21 cellular contexts compared by ENCODE assay signal in the genomic region with DNA sequence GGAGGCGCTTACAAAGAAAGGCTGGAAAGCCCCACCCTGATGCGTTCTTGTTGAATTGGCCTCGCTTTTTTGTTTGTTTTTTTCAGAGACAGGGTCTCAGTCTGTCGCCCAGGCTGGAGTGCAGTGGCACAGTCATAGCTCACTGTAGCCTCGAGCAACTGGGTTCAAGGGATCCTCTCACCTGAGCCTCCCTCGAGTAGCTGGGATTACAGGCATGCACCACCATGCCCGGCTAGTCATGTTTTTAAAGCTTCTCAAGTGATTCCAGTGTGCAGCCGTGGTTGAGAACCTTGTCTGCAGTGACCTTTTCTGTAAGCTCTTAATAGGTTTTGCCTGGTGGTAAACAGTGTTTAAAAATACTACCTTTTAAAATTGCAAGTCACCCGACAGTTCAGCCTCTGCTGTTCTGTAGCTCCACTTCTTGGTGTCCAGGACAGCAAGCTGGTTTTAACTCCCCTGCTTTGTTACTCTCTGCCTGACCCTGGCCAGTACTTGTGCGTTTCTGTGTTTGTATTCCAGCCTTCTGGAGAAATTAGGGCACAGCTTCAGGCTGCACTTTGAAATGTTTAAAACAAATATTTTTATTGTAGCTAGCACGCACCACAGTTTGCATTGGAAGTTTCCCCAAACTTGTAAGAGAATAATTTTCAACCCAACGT. TPM values are rescaled to one million over a fixed set of nuclear protein-coding genes. Genes with fewer than 3 reads are reported as not detected.
A peak's percentile ranks its signal among the peaks of the same experiment; 100 is the strongest.
DNase-seq lines count a peak whose midpoint lies in the region; ATAC-seq, FAIRE-seq and TF ChIP-seq lines count a peak whose summit lies in the region.
"Had no signal": no experiment of that assay in that cellular context is flagged by ENCODE, and none has a peak within 500 bp of the region (broad histone marks: within the 10 kb centered on the region; RNA-seq: fewer than 3 reads in every experiment).

No MANE protein-coding gene starts in this region.

- CTCF ChIA-PET in HepG2 (lab: Yijun Ruan, JAX; ENCODE audit: low intra/inter-chr PET ratio, low total read pairs), result no interaction called here

- peak; percentile 76 for ATAC-seq in Right ventricle myocardium superior (ENCODE audit: poor library complexity)
- no peak for ATAC-seq in left cardiac atrium
- no peak for ATAC-seq in central memory CD8-positive, alpha-beta T cell (replicated peaks; ENCODE audit: extremely low read depth, poor library complexity, severe bottlenecking)
- peak; percentile 96 for ATAC-seq in HepG2
- peak; percentile 39 for ATAC-seq in upper lobe of right lung
- ATAC-seq in GM21447 (IDR thresholded peaks at IDR 0.05; ENCODE audit: unreplicated experiment), result no peak
- ATAC-seq: naive thymus-derived CD4-positive, alpha-beta T cell had no signal

- H3K9ac ChIP-seq in HepG2 (ENCODE audit: insufficient read depth, low read depth, low read length), result no peak overlapping the region

- intact Hi-C loops in Right ventricle myocardium superior (cut with DNase I), result no loop called here
- intact Hi-C loops in left cardiac atrium (cut with DNase I), result no loop called here
- intact Hi-C loops in HepG2 (cut with micrococcal nuclease; ENCODE audit: unreplicated experiment), result no loop called here
- intact Hi-C loops in upper lobe of right lung (cut with DNase I), result no loop called here
- intact Hi-C loops in prostate gland (cut with DNase I), result no loop called here

- peak overlapping the region; percentile 40 for H3K4me2 ChIP-seq in HepG2 (ENCODE audit: low read depth, low read length)

- H3K27ac Mint-ChIP-seq in central memory CD8-positive, alpha-beta T cell (ENCODE audit: low read depth), result peak overlapping the region; percentile 77
- H3K27ac Mint-ChIP-seq: memory B cell; naive thymus-derived CD4-positive, alpha-beta T cell had no signal

- DNase-seq in Right ventricle myocardium superior, result no peak
- no peak for DNase-seq in left cardiac atrium
- DNase-seq in central memory CD8-positive, alpha-beta T cell (ENCODE audit: low spot score in 2 of 2), result no peak
- peak; percentile 49 for DNase-seq in HepG2 (ENCODE audit: low spot score)
- no peak for DNase-seq in upper lobe of right lung
- DNase-seq in NCI-H524 (lab: John Stamatoyannopoulos, UW), result no peak
- no peak for DNase-seq in prostate gland (ENCODE audit: low spot score)
- DNase-seq: activated gamma-delta T cell treated with Interleukin-2 at 50 U/mL for 16 hours; C1 segment of cervical spinal cord; central memory CD4-positive, alpha-beta T cell; effector CD4-positive, alpha-beta T cell; esophagus squamous epithelium; naive thymus-derived CD4-positive, alpha-beta T cell; NCI-H1436; NCI-H226; pancreas; stimulated activated CD4-positive, alpha-beta T cell treated with anti-CD3 and anti-CD28 coated beads, Interleukin-4, amount 100 ng/mL, for 1 hour had no signal

- H2AFZ ChIP-seq in HepG2 (ENCODE audit: low read length), result no peak overlapping the region

- H3K9me3 ChIP-seq in HepG2 (ENCODE audit: low read length) (no peaks in the 10 kb centered on the region), upper lobe of right lung (no peaks in the 10 kb centered on the region), prostate gland (no peaks in the 10 kb centered on the region)
- H3K9me3 ChIP-seq: esophagus squamous epithelium, pancreas had no signal

- H3K4me3 ChIP-seq in HepG2 (replicated peaks in 1 of 3; ENCODE audit: insufficient read depth in 1 of 3, low read depth in 2 of 3, low read length in 3 of 3) (no peak overlapping the region; a peak in 1 of 6 replicates), upper lobe of right lung (no peak overlapping the region), prostate gland (no peak overlapping the region)
- H3K4me3 ChIP-seq: esophagus squamous epithelium, pancreas, skin epidermis had no signal

- peaks cover 6% of the 10 kb centered on the region for H3K4me1 Mint-ChIP-seq in central memory CD8-positive, alpha-beta T cell

- no TSS peak for BruUV-seq in HepG2 (replicated peaks; lab: Mats Ljungman, UMichigan)

- POLR2A ChIA-PET in HepG2 (lab: Yijun Ruan, JAX), result interaction anchor here (0.8 kb wide), 1 partner anchor 55 kb away, joined by 3 read pairs; the partner anchor contains the start of genes KDM1B and TPMT

- TF ChIP-seq EP300 in HepG2 (IDR thresholded peaks at IDR 0.05; ENCODE audit: low read depth in 2 of 2, low read length in 2 of 2) (peak in 1 of 2 experiments; percentile 30; a peak in 1 of 4 replicates), HepG2 (CRISPR knock-in tag; IDR thresholded peaks at IDR 0.05; ENCODE audit: borderline replicate concordance) (no peak)

- in situ Hi-C loops in HepG2 (cut with HindIII; ENCODE audit: extremely low pct_ligation_motif_present, low pct_unique_long_range_greater_than_20kb), result no loop called here

- TF ChIP-seq CTCF in HepG2 (CRISPR knock-in tag; IDR thresholded peaks at IDR 0.05) (no peak), upper lobe of right lung (IDR thresholded peaks at IDR 0.05) (no peak), prostate gland (IDR thresholded peaks at IDR 0.05) (no peak)

- H3K4me1 ChIP-seq in HepG2 (ENCODE audit: insufficient read depth, low read length) (peaks cover 17% of the 10 kb centered on the region), upper lobe of right lung (no peaks in the 10 kb centered on the region), prostate gland (replicated peaks) (no peaks in the 10 kb centered on the region)
- H3K4me1 ChIP-seq: esophagus squamous epithelium, pancreas had no signal

- H3K36me3 ChIP-seq in HepG2 (replicated peaks in 1 of 2; ENCODE audit: control insufficient read depth in 1 of 2, insufficient read depth in 2 of 2, low read length in 2 of 2) (peaks cover 0 to 1% of the 10 kb centered on the region in 2 experiments; a peak in 2 of 5 replicates), upper lobe of right lung (peaks cover 6% of the 10 kb centered on the region), prostate gland (no peaks in the 10 kb centered on the region)

- no peak for TF ChIP-seq POLR2A in HepG2 (IDR thresholded peaks at IDR 0.05; ENCODE audit: insufficient read depth in 1 of 2, low read depth in 2 of 2, low read length in 2 of 2)
- no peak for TF ChIP-seq POLR2A in prostate gland (IDR thresholded peaks at IDR 0.05)

- peak; percentile 57 for FAIRE-seq in HepG2 (lab: Jason Lieb, UNC)
- FAIRE-seq: G401.6, pancreas had no signal

- TF ChIP-seq RAD21 in HepG2 (CRISPR knock-in tag; IDR thresholded peaks at IDR 0.05), result no peak

- no peak overlapping the region for H3K4me3 Mint-ChIP-seq in central memory CD8-positive, alpha-beta T cell
- H3K4me3 Mint-ChIP-seq: memory B cell; naive thymus-derived CD4-positive, alpha-beta T cell had no signal

- no peaks in the 10 kb centered on the region for H3K27me3 ChIP-seq in HepG2 (ENCODE audit: control insufficient read depth in 1 of 2, insufficient read depth in 2 of 2, low read length in 2 of 2)
- no peaks in the 10 kb centered on the region for H3K27me3 ChIP-seq in upper lobe of right lung
- no peaks in the 10 kb centered on the region for H3K27me3 ChIP-seq in prostate gland (replicated peaks; ENCODE audit: insufficient read depth)
- H3K27me3 ChIP-seq: esophagus squamous epithelium, pancreas had no signal

- peaks cover 3% of the 10 kb centered on the region for H3K36me3 Mint-ChIP-seq in central memory CD8-positive, alpha-beta T cell (ENCODE audit: insufficient read depth)

- WGBS in HepG2 (ENCODE audit: low lambda C conversion rate), result 50% methylated on average over 12 of the region's 12 CpGs
- 55% methylated on average over 12 of the region's 12 CpGs for WGBS in prostate gland

- H3K27me3 Mint-ChIP-seq in central memory CD8-positive, alpha-beta T cell, result no peaks in the 10 kb centered on the region
- H3K27me3 Mint-ChIP-seq: memory B cell; naive thymus-derived CD4-positive, alpha-beta T cell had no signal

- H4K20me1 ChIP-seq in HepG2 (ENCODE audit: insufficient read depth, low read length), result no peaks in the 10 kb centered on the region

- no peaks in the 10 kb centered on the region for H3K79me2 ChIP-seq in HepG2 (ENCODE audit: insufficient read depth, low read length)

- H3K27ac ChIP-seq in HepG2 (ENCODE audit: extremely low read length, insufficient read depth, low read length) (peak overlapping the region; percentile 53), upper lobe of right lung (no peak overlapping the region), prostate gland (no peak overlapping the region)
- H3K27ac ChIP-seq: esophagus squamous epithelium, pancreas, skin epidermis had no signal

- no peaks in the 10 kb centered on the region for H3K9me3 Mint-ChIP-seq in central memory CD8-positive, alpha-beta T cell
- H3K9me3 Mint-ChIP-seq: memory B cell; naive thymus-derived CD4-positive, alpha-beta T cell had no signal

RNA-seq across cellular contexts. Expression of gene KDM1B, which starts 54.4 kb away (rescaled TPM):
- 13.2 TPM for total RNA-seq in Right ventricle myocardium superior
- 10 to 100 TPM; 13.1 to 14.0 TPM for total RNA-seq in left cardiac atrium
- total RNA-seq in HepG2 (2016; rRNA removed; fragmentation: Illumina TruSeq; extraction: Trizol), result 13.2 and 22.1 TPM in 2 replicates
- total RNA-seq in HepG2 (2016; cell fraction: cytosol; rRNA removed; fragmentation: Illumina TruSeq; extraction: Trizol; ENCODE audit: low read depth), result 5.9 and 7.8 TPM in 2 replicates
- 13.0 and 19.5 TPM in 2 replicates for total RNA-seq in HepG2 (2016; cell fraction: insoluble cytoplasmic fraction; rRNA removed; fragmentation: Illumina TruSeq; extraction: Trizol)
- total RNA-seq in HepG2 (2016; cell fraction: membrane; rRNA removed; fragmentation: Illumina TruSeq; extraction: Trizol), result 9.4 and 9.5 TPM in 2 replicates
- 11.7 and 12.5 TPM in 2 replicates for total RNA-seq in HepG2 (2016; cell fraction: nucleus; rRNA removed; fragmentation: Illumina TruSeq; extraction: Trizol)
- 9.2 and 9.8 TPM in 2 replicates for polyA plus RNA-seq in HepG2 (2011; rRNA removed)
- 6.8 and 7.3 TPM in 2 replicates for polyA plus RNA-seq in HepG2 (2011; cell fraction: cytosol; rRNA removed)
- polyA plus RNA-seq in HepG2 (2011; cell fraction: nucleus; rRNA removed), result 7.2 and 8.6 TPM in 2 replicates
- polyA plus RNA-seq in HepG2 (2012), result 8.3 and 8.4 TPM in 2 replicates
- 1.1 and 1.2 TPM in 2 replicates for polyA plus RNA-seq in HepG2 (2016; cell fraction: cytosol; fragmentation: Illumina TruSeq; extraction: Trizol; ENCODE audit: low read depth)
- polyA plus RNA-seq in HepG2 (2016; cell fraction: insoluble cytoplasmic fraction; fragmentation: Illumina TruSeq; extraction: Trizol; ENCODE audit: low read depth), result 21.7 and 21.8 TPM in 2 replicates
- 4.8 and 5.0 TPM in 2 replicates for polyA plus RNA-seq in HepG2 (2016; cell fraction: membrane; fragmentation: Illumina TruSeq; extraction: Trizol; ENCODE audit: low read depth)
- 16.9 and 18.0 TPM in 2 replicates for polyA plus RNA-seq in HepG2 (2016; cell fraction: nucleus; fragmentation: Illumina TruSeq; extraction: Trizol; ENCODE audit: insufficient read depth, low read depth)
- 12.9 and 19.5 TPM in 2 replicates for polyA minus RNA-seq in HepG2 (2011; rRNA and poly(A)+ RNA removed; ENCODE audit: low replicate concordance)
- polyA minus RNA-seq in HepG2 (2011; cell fraction: cytosol; rRNA and poly(A)+ RNA removed), result 10.6 and 12.8 TPM in 2 replicates
- 7.3 and 9.9 TPM in 2 replicates for polyA minus RNA-seq in HepG2 (2011; cell fraction: nucleus; rRNA and poly(A)+ RNA removed)
- 19.6 TPM for total RNA-seq in upper lobe of right lung
- total RNA-seq in prostate gland, result 10 to 100 TPM; 11.0 to 31.8 TPM

RNA-seq across cellular contexts. Expression of gene DEK, which starts 54.7 kb away (rescaled TPM):
- 63.0 TPM for total RNA-seq in Right ventricle myocardium superior
- total RNA-seq in left cardiac atrium, result 10 to 100 TPM; 72.9 to 87.2 TPM
- total RNA-seq in HepG2 (2016; rRNA removed; fragmentation: Illumina TruSeq; extraction: Trizol), result 276 and 337 TPM in 2 replicates
- 68.9 and 76.9 TPM in 2 replicates for total RNA-seq in HepG2 (2016; cell fraction: cytosol; rRNA removed; fragmentation: Illumina TruSeq; extraction: Trizol; ENCODE audit: low read depth)
- 276 and 351 TPM in 2 replicates for total RNA-seq in HepG2 (2016; cell fraction: insoluble cytoplasmic fraction; rRNA removed; fragmentation: Illumina TruSeq; extraction: Trizol)
- total RNA-seq in HepG2 (2016; cell fraction: membrane; rRNA removed; fragmentation: Illumina TruSeq; extraction: Trizol), result 124 and 136 TPM in 2 replicates
- total RNA-seq in HepG2 (2016; cell fraction: nucleus; rRNA removed; fragmentation: Illumina TruSeq; extraction: Trizol), result 126 and 142 TPM in 2 replicates
- 31.1 and 53.2 TPM in 2 replicates for polyA plus RNA-seq in HepG2 (2011; rRNA removed)
- polyA plus RNA-seq in HepG2 (2011; cell fraction: cytosol; rRNA removed), result 20.2 and 27.2 TPM in 2 replicates
- polyA plus RNA-seq in HepG2 (2011; cell fraction: nucleus; rRNA removed), result 13.2 and 13.8 TPM in 2 replicates
- polyA plus RNA-seq in HepG2 (2012), result 72.9 and 102 TPM in 2 replicates
- polyA plus RNA-seq in HepG2 (2016; cell fraction: cytosol; fragmentation: Illumina TruSeq; extraction: Trizol; ENCODE audit: low read depth), result 25.0 and 25.1 TPM in 2 replicates
- 324 and 341 TPM in 2 replicates for polyA plus RNA-seq in HepG2 (2016; cell fraction: insoluble cytoplasmic fraction; fragmentation: Illumina TruSeq; extraction: Trizol; ENCODE audit: low read depth)
- polyA plus RNA-seq in HepG2 (2016; cell fraction: membrane; fragmentation: Illumina TruSeq; extraction: Trizol; ENCODE audit: low read depth), result 76.9 and 85.9 TPM in 2 replicates
- polyA plus RNA-seq in HepG2 (2016; cell fraction: nucleus; fragmentation: Illumina TruSeq; extraction: Trizol; ENCODE audit: insufficient read depth, low read depth), result 161 and 166 TPM in 2 replicates
- 11.9 and 13.7 TPM in 2 replicates for polyA minus RNA-seq in HepG2 (2011; rRNA and poly(A)+ RNA removed; ENCODE audit: low replicate concordance)
- 47.9 and 59.4 TPM in 2 replicates for polyA minus RNA-seq in HepG2 (2011; cell fraction: cytosol; rRNA and poly(A)+ RNA removed)
- 43.8 and 51.2 TPM in 2 replicates for polyA minus RNA-seq in HepG2 (2011; cell fraction: nucleus; rRNA and poly(A)+ RNA removed)
- 64.9 TPM for total RNA-seq in upper lobe of right lung
- 100 to 1,000 TPM in 1 of 2 donors, 10 to 100 TPM in 1; 74.1 to 133 TPM for total RNA-seq in prostate gland

RNA-seq across cellular contexts. Expression of gene TPMT, which starts 54.8 kb away (rescaled TPM):
- 12.2 TPM for total RNA-seq in Right ventricle myocardium superior
- total RNA-seq in left cardiac atrium, result 10 to 100 TPM; 15.2 TPM
- 22.8 and 33.3 TPM in 2 replicates for total RNA-seq in HepG2 (2016; rRNA removed; fragmentation: Illumina TruSeq; extraction: Trizol)
- total RNA-seq in HepG2 (2016; cell fraction: cytosol; rRNA removed; fragmentation: Illumina TruSeq; extraction: Trizol; ENCODE audit: low read depth), result 6.9 and 7.2 TPM in 2 replicates
- total RNA-seq in HepG2 (2016; cell fraction: insoluble cytoplasmic fraction; rRNA removed; fragmentation: Illumina TruSeq; extraction: Trizol), result 22.5 and 34.3 TPM in 2 replicates
- 16.6 and 17.8 TPM in 2 replicates for total RNA-seq in HepG2 (2016; cell fraction: membrane; rRNA removed; fragmentation: Illumina TruSeq; extraction: Trizol)
- 8.8 and 9.6 TPM in 2 replicates for total RNA-seq in HepG2 (2016; cell fraction: nucleus; rRNA removed; fragmentation: Illumina TruSeq; extraction: Trizol)
- polyA plus RNA-seq in HepG2 (2011; rRNA removed), result 9.5 and 11.1 TPM in 2 replicates
- 6.1 and 8.9 TPM in 2 replicates for polyA plus RNA-seq in HepG2 (2011; cell fraction: cytosol; rRNA removed)
- polyA plus RNA-seq in HepG2 (2011; cell fraction: nucleus; rRNA removed), result 1.9 and 2.4 TPM in 2 replicates
- polyA plus RNA-seq in HepG2 (2012), result 9.8 and 12.6 TPM in 2 replicates
- polyA plus RNA-seq in HepG2 (2016; cell fraction: cytosol; fragmentation: Illumina TruSeq; extraction: Trizol; ENCODE audit: low read depth), result 9.7 and 11.0 TPM in 2 replicates
- 43.3 and 51.0 TPM in 2 replicates for polyA plus RNA-seq in HepG2 (2016; cell fraction: insoluble cytoplasmic fraction; fragmentation: Illumina TruSeq; extraction: Trizol; ENCODE audit: low read depth)
- 18.1 and 18.9 TPM in 2 replicates for polyA plus RNA-seq in HepG2 (2016; cell fraction: membrane; fragmentation: Illumina TruSeq; extraction: Trizol; ENCODE audit: low read depth)
- polyA plus RNA-seq in HepG2 (2016; cell fraction: nucleus; fragmentation: Illumina TruSeq; extraction: Trizol; ENCODE audit: insufficient read depth, low read depth), result 17.2 and 20.4 TPM in 2 replicates
- polyA minus RNA-seq in HepG2 (2011; rRNA and poly(A)+ RNA removed; ENCODE audit: low replicate concordance), result 2.2 and 4.7 TPM in 2 replicates
- polyA minus RNA-seq in HepG2 (2011; cell fraction: cytosol; rRNA and poly(A)+ RNA removed), result 4.4 TPM in 2 replicates
- 3.2 and 4.7 TPM in 2 replicates for polyA minus RNA-seq in HepG2 (2011; cell fraction: nucleus; rRNA and poly(A)+ RNA removed)
- 13.6 TPM for total RNA-seq in upper lobe of right lung
- 10 to 100 TPM; 19.4 to 21.4 TPM for total RNA-seq in prostate gland

Comparison
In these comparisons a context has a peak if more than half of its experiments do, and no peak if none do; other contexts are left out.
1. ATAC-seq: peak in Right ventricle myocardium superior (single experiment), HepG2 (single experiment) and upper lobe of right lung (single experiment); none in left cardiac atrium (0 of 2), central memory CD8-positive, alpha-beta T cell (single experiment) and GM21447 (single experiment).